In genomic region chr1:226381226-226381998, GRCh38 we compare ENCODE assay signal across 23 cellular contexts. TPM values are rescaled to one million over a fixed set of nuclear protein-coding genes. Genes with fewer than 3 reads are reported as not detected.
A peak's percentile ranks its signal among the peaks of the same experiment; 100 is the strongest.
DNase-seq lines count a peak whose midpoint lies in the region; ATAC-seq and TF ChIP-seq lines count a peak whose summit lies in the region.
"Had no signal": no experiment of that assay in that cellular context is flagged by ENCODE, and none has a peak within 500 bp of the region (broad histone marks: within the 10 kb centered on the region; RNA-seq: fewer than 3 reads in every experiment).

No MANE protein-coding gene starts in this region.

- peak overlapping the region in 3 of 11 experiments; percentile 12 to 24 (median 16); a peak in 2 of 22 replicates for H3K9ac ChIP-seq in BLaER1 treated with 17β-estradiol and CSF1 and Interleukin-3, amounts not matched to agents 10 nM and 100 nM

- no peaks in the 10 kb centered on the region for H3K27me3 Mint-ChIP-seq in activated T-cell treated with anti-CD3 and anti-CD28 coated beads, Interleukin-2, amount 50 U/mL, for 24 hours
- no peaks in the 10 kb centered on the region for H3K27me3 Mint-ChIP-seq in activated T-cell treated with anti-CD3 and anti-CD28 coated beads, Interleukin-2, amount 50 U/mL, for 4 hours (ENCODE audit: low read depth)
- no peaks in the 10 kb centered on the region for H3K27me3 Mint-ChIP-seq in activated T-helper 17 cell treated with anti-CD3 and anti-CD28 coated beads, Interleukin-2, amount 50 U/mL, for 72 hours
- H3K27me3 Mint-ChIP-seq in CD4-positive, alpha-beta T cell: no peaks in the 10 kb centered on the region

- H3K4me1 Mint-ChIP-seq in activated T-cell treated with anti-CD3 and anti-CD28 coated beads, Interleukin-2, amount 50 U/mL, for 24 hours (ENCODE audit: low read depth): peaks cover 17% of the 10 kb centered on the region
- peaks cover 4% of the 10 kb centered on the region for H3K4me1 Mint-ChIP-seq in activated T-cell treated with anti-CD3 and anti-CD28 coated beads, Interleukin-2, amount 50 U/mL, for 4 hours (ENCODE audit: low read depth)
- H3K4me1 Mint-ChIP-seq in activated T-helper 17 cell treated with anti-CD3 and anti-CD28 coated beads, Interleukin-2, amount 50 U/mL, for 72 hours: peaks cover 7% of the 10 kb centered on the region
- H3K4me1 Mint-ChIP-seq in CD4-positive, alpha-beta T cell (ENCODE audit: low read depth): no peaks in the 10 kb centered on the region

- H3K27me3 ChIP-seq in BLaER1 treated with 17β-estradiol and CSF1 and Interleukin-3, amounts not matched to agents 10 nM and 100 nM: no peaks in the 10 kb centered on the region
- H3K27me3 ChIP-seq in spleen (replicated peaks in 1 of 7): no peaks in the 10 kb centered on the region
- H3K27me3 ChIP-seq in CD4-positive, alpha-beta T cell (ENCODE audit: control insufficient read depth, insufficient read depth, low read length): no peaks in the 10 kb centered on the region

- H3K4me1 ChIP-seq in BLaER1 treated with 17β-estradiol and CSF1 and Interleukin-3, amounts not matched to agents 10 nM and 100 nM: peaks cover 10 to 53% (median 40%) of the 10 kb centered on the region in 10 experiments
- peaks cover 0 to 7% (median 0%) of the 10 kb centered on the region in 6 donors for H3K4me1 ChIP-seq in spleen
- H3K4me1 ChIP-seq: Caco-2, HAP-1 had no signal

- no peaks in the 10 kb centered on the region for H3K9me3 ChIP-seq in BLaER1 treated with 17β-estradiol and CSF1 and Interleukin-3, amounts not matched to agents 10 nM and 100 nM (replicated peaks in 1 of 11)
- H3K9me3 ChIP-seq in spleen: no peaks in the 10 kb centered on the region
- no peaks in the 10 kb centered on the region for H3K9me3 ChIP-seq in CD4-positive, alpha-beta T cell (ENCODE audit: control insufficient read depth, low read length)
- H3K9me3 ChIP-seq: Caco-2, HAP-1 had no signal

- H3K9me3 Mint-ChIP-seq in activated T-cell treated with anti-CD3 and anti-CD28 coated beads, Interleukin-2, amount 50 U/mL, for 24 hours: no peaks in the 10 kb centered on the region
- H3K9me3 Mint-ChIP-seq in activated T-cell treated with anti-CD3 and anti-CD28 coated beads, Interleukin-2, amount 50 U/mL, for 4 hours: no peaks in the 10 kb centered on the region
- no peaks in the 10 kb centered on the region for H3K9me3 Mint-ChIP-seq in activated T-helper 17 cell treated with anti-CD3 and anti-CD28 coated beads, Interleukin-2, amount 50 U/mL, for 72 hours
- H3K9me3 Mint-ChIP-seq in CD4-positive, alpha-beta T cell: no peaks in the 10 kb centered on the region
- H3K9me3 Mint-ChIP-seq: CD8-positive, alpha-beta T cell had no signal

- TF ChIP-seq CTCF in spleen (IDR thresholded peaks at IDR 0.05 in 8 of 11, conservative IDR thresholded peaks at IDR 0.05 in 3 of 11): no peak
- no peak for TF ChIP-seq CTCF in CD4-positive, alpha-beta T cell (IDR thresholded peaks at IDR 0.05)

- no peak for ATAC-seq in activated T-cell treated with anti-CD3 and anti-CD28 coated beads, Interleukin-2, amount 50 U/mL, for 4 hours
- no peak for ATAC-seq in activated T-helper 17 cell treated with anti-CD3 and anti-CD28 coated beads, Interleukin-2, amount 50 U/mL, for 72 hours (replicated peaks)
- no peak for ATAC-seq in CD4-positive, alpha-beta T cell (ENCODE audit: poor library complexity)
- ATAC-seq: CD8-positive, alpha-beta T cell; GM12878 had no signal

- H3K4me3 ChIP-seq in BLaER1 treated with 17β-estradiol and CSF1 and Interleukin-3, amounts not matched to agents 10 nM and 100 nM: no peak overlapping the region
- no peak overlapping the region for H3K4me3 ChIP-seq in spleen
- H3K4me3 ChIP-seq: GM12878, HAP-1 had no signal

- intact Hi-C loops in spleen (cut with DNase I; ENCODE audit: low total_unique reads): no loop called here
- intact Hi-C loops in CD4-positive, alpha-beta T cell (cut with DNase I, micrococcal nuclease): no loop called here

- peaks cover 0 to 53% (median 35%) of the 10 kb centered on the region in 11 experiments; a peak in 14 of 22 replicates for H4K20me1 ChIP-seq in BLaER1 treated with 17β-estradiol and CSF1 and Interleukin-3, amounts not matched to agents 10 nM and 100 nM

- CTCF ChIA-PET in CD4-positive, alpha-beta T cell (lab: Charles Lee): no interaction called here

- peaks cover 100% of the 10 kb centered on the region for H3K36me3 Mint-ChIP-seq in activated T-cell treated with anti-CD3 and anti-CD28 coated beads, Interleukin-2, amount 50 U/mL, for 24 hours (ENCODE audit: low read depth)
- H3K36me3 Mint-ChIP-seq in activated T-cell treated with anti-CD3 and anti-CD28 coated beads, Interleukin-2, amount 50 U/mL, for 4 hours (ENCODE audit: insufficient read depth): peaks cover 69% of the 10 kb centered on the region
- H3K36me3 Mint-ChIP-seq in activated T-helper 17 cell treated with anti-CD3 and anti-CD28 coated beads, Interleukin-2, amount 50 U/mL, for 72 hours (ENCODE audit: low read depth): peaks cover 100% of the 10 kb centered on the region
- H3K36me3 Mint-ChIP-seq in CD4-positive, alpha-beta T cell (ENCODE audit: low read depth): peaks cover 100% of the 10 kb centered on the region

- H3K4me3 Mint-ChIP-seq in activated T-cell treated with anti-CD3 and anti-CD28 coated beads, Interleukin-2, amount 50 U/mL, for 24 hours: no peak overlapping the region
- H3K4me3 Mint-ChIP-seq in activated T-cell treated with anti-CD3 and anti-CD28 coated beads, Interleukin-2, amount 50 U/mL, for 4 hours: no peak overlapping the region
- H3K4me3 Mint-ChIP-seq in activated T-helper 17 cell treated with anti-CD3 and anti-CD28 coated beads, Interleukin-2, amount 50 U/mL, for 72 hours: no peak overlapping the region
- H3K4me3 Mint-ChIP-seq in CD4-positive, alpha-beta T cell: no peak overlapping the region
- H3K4me3 Mint-ChIP-seq: CD8-positive, alpha-beta T cell had no signal

- no peak for TF ChIP-seq POLR2A in spleen (IDR thresholded peaks at IDR 0.05)

- peak overlapping the region in 8 of 11 experiments; percentile 5 to 79 (median 60); a peak in 14 of 22 replicates for H3K4me2 ChIP-seq in BLaER1 treated with 17β-estradiol and CSF1 and Interleukin-3, amounts not matched to agents 10 nM and 100 nM

- 83 to 94% (median 91%) methylated on average over 15 of the region's 15 CpGs for WGBS in spleen, 5 donors

- H3K36me3 ChIP-seq in BLaER1 treated with 17β-estradiol and CSF1 and Interleukin-3, amounts not matched to agents 10 nM and 100 nM: peaks cover 100% of the 10 kb centered on the region in 11 experiments
- peaks cover 26 to 100% (median 100%) of the 10 kb centered on the region in 6 donors for H3K36me3 ChIP-seq in spleen

- H3K27ac ChIP-seq in BLaER1 treated with 17β-estradiol and CSF1 and Interleukin-3, amounts not matched to agents 10 nM and 100 nM: peak overlapping the region in 8 of 11 experiments; percentile 8 to 68 (median 20); a peak in 9 of 22 replicates
- H3K27ac ChIP-seq in spleen: peak overlapping the region in 5 of 8 donors; percentile 1 to 58 (median 27)
- H3K27ac ChIP-seq in CD4-positive, alpha-beta T cell (ENCODE audit: low read depth, low read length): no peak overlapping the region
- H3K27ac ChIP-seq: HL-60, RWPE1 had no signal

- peak overlapping the region; percentile 55 for H3K27ac Mint-ChIP-seq in activated T-cell treated with anti-CD3 and anti-CD28 coated beads, Interleukin-2, amount 50 U/mL, for 24 hours
- H3K27ac Mint-ChIP-seq in activated T-helper 17 cell treated with anti-CD3 and anti-CD28 coated beads, Interleukin-2, amount 50 U/mL, for 72 hours: peak overlapping the region; percentile 80
- H3K27ac Mint-ChIP-seq in CD4-positive, alpha-beta T cell: no peak overlapping the region
- H3K27ac Mint-ChIP-seq: CD8-positive, alpha-beta T cell had no signal

- DNase-seq in activated T-cell treated with anti-CD3 and anti-CD28 coated beads, Interleukin-2, amount 50 U/mL, for 24 hours: no peak
- no peak for DNase-seq in activated T-cell treated with anti-CD3 and anti-CD28 coated beads, Interleukin-2, amount 50 U/mL, for 4 hours
- DNase-seq in spleen (no peak), GDM1 (lab: John Stamatoyannopoulos, UW) (no peak)
- no peak for DNase-seq in CD4-positive, alpha-beta T cell
- DNase-seq: C1 segment of cervical spinal cord; Caco-2; CD8-positive, alpha-beta T cell; GOT3; Karpas-422; NCI-H1092; NCI-H1417 treated with DMSO at 0.1 percent for 48 hours; NCI-H1694 treated with DMSO at 0.1 percent for 48 hours; NCI-H2081; NCI-H2227 treated with DMSO at 0.1 percent for 48 hours; NCI-H526 treated with DMSO at 0.1 percent for 48 hours; SHP77 treated with DMSO at 0.1 percent for 48 hours had no signal

- POLR2A ChIA-PET in CD4-positive, alpha-beta T cell (lab: Charles Lee): no interaction called here

RNA-seq across cellular contexts. Expression of gene PARP1, which starts 26.5 kb away (rescaled TPM):
- total RNA-seq in activated T-cell treated with anti-CD3 and anti-CD28 coated beads, Interleukin-2, amount 50 U/mL, for 4 hours: 100 to 1,000 TPM; 209 to 218 (median 213) TPM
- total RNA-seq in activated T-helper 17 cell treated with anti-CD3 and anti-CD28 coated beads, Interleukin-2, amount 50 U/mL, for 72 hours: 100 to 1,000 TPM; 147 to 268 TPM
- 100 to 1,000 TPM; 119 to 213 (median 134) TPM for total RNA-seq in spleen
- 10 to 100 TPM; 39.2 to 71.8 (median 69.7) TPM for polyA plus RNA-seq in spleen
- total RNA-seq in CD4-positive, alpha-beta T cell: 10 to 100 TPM; 59.3 to 63.6 TPM
